In the genomic region with DNA sequence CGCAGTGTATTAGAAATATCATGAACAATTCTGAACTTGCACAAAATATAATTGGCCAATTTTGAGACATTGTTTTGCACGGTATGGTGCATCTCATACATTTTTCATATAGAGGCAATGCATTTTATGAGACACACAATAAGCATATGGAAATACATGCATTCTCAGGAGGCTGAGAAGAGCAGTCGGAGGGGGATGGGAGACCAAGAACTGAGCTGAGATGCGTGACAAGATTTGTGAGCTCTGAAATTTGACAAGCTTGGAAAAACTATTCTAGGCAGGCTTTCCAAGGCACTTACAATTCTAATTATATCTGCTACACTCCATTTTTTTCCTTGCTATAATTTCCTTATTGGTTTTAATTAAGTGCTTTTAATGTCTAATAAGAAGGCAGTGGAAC, we compare ENCODE assay signal across 28 cellular contexts.
"Had no signal": no experiment of that assay in that cellular context is flagged by ENCODE, and none has a peak within 500 bp of the region (broad histone marks: within the 10 kb centered on the region; RNA-seq: fewer than 3 reads in every experiment).

No MANE protein-coding gene starts in this region.

- H3K4me3 ChIP-seq: adrenal gland, body of pancreas, coronary artery, dorsolateral prefrontal cortex, esophagus squamous epithelium, gastroesophageal sphincter, heart right ventricle had no signal

- H3K9me3 ChIP-seq: adrenal gland, body of pancreas, esophagus squamous epithelium, gastroesophageal sphincter had no signal

- ATAC-seq: activated CD4-positive, alpha-beta T cell treated with anti-CD3 and anti-CD28 coated beads for 36 hours; activated CD8-positive, alpha-beta memory T cell treated with anti-CD3 and anti-CD28 coated beads, Interleukin-2, amount 10 ng/mL, durations not matched to agents 7 days and 5 days; activated CD8-positive, alpha-beta T cell treated with anti-CD3 and anti-CD28 coated beads, Interleukin-2, amount 10 ng/mL, durations not matched to agents 7 days and 5 days; activated naive CD8-positive, alpha-beta T cell treated with anti-CD3 and anti-CD28 coated beads, Interleukin-2, amount 50 U/mL, for 24 hours; body of pancreas; gastroesophageal sphincter; heart right ventricle; T-helper 17 cell had no signal

- H3K36me3 ChIP-seq: adrenal gland, esophagus squamous epithelium, gastroesophageal sphincter, heart right ventricle had no signal

- H3K27me3 ChIP-seq: adrenal gland, body of pancreas, dorsolateral prefrontal cortex, esophagus squamous epithelium, gastroesophageal sphincter, heart right ventricle had no signal

- H3K27ac ChIP-seq: adrenal gland, body of pancreas, coronary artery, dorsolateral prefrontal cortex, epithelial cell of prostate, esophagus squamous epithelium, gastroesophageal sphincter, heart right ventricle had no signal

- H3K4me1 ChIP-seq: adrenal gland, body of pancreas, esophagus squamous epithelium had no signal

- DNase-seq: activated CD4-positive, alpha-beta memory T cell treated with anti-CD3 and anti-CD28 coated beads for 36 hours; activated CD4-positive, alpha-beta T cell treated with anti-CD3 and anti-CD28 coated beads for 36 hours; activated CD4-positive, alpha-beta T cell treated with anti-CD3 and anti-CD28 coated beads, Interleukin-2, amount 10 ng/mL, durations not matched to agents 24 days and 14 days; activated CD4-positive, CD25-positive, alpha-beta regulatory T cell; activated CD4-positive, CD25-positive, alpha-beta regulatory T cell treated with anti-CD3 and anti-CD28 coated beads, Interleukin-2, amount 50 U/mL, for 72 hours; activated CD8-positive, alpha-beta memory T cell treated with anti-CD3 and anti-CD28 coated beads, Interleukin-2, amount 10 ng/mL, durations not matched to agents 7 days and 5 days; activated CD8-positive, alpha-beta memory T cell treated with anti-CD3 and anti-CD28 coated beads, Interleukin-2, amount 50 U/mL, for 4 hours; activated CD8-positive, alpha-beta T cell treated with anti-CD3 and anti-CD28 coated beads, Interleukin-2, amount 10 ng/mL, durations not matched to agents 7 days and 5 days; activated effector memory CD4-positive, alpha-beta T cell treated with anti-CD3 and anti-CD28 coated beads, Interleukin-2, amount 50 U/mL, for 16 hours; activated naive CD4-positive, alpha-beta T cell treated with anti-CD3 and anti-CD28 coated beads for 36 hours; activated naive CD8-positive, alpha-beta T cell treated with anti-CD3 and anti-CD28 coated beads for 36 hours; activated naive CD8-positive, alpha-beta T cell treated with anti-CD3 and anti-CD28 coated beads, Interleukin-2, amount 50 U/mL, for 24 hours; activated T-cell treated with anti-CD3 and anti-CD28 coated beads, Interleukin-2, amount 50 U/mL, for 1 hour; activated T-cell treated with anti-CD3 and anti-CD28 coated beads, Interleukin-2, amount 50 U/mL, for 48 hours; adrenal gland; aorta; body of pancreas; central memory CD4-positive, alpha-beta T cell; effector memory CD4-positive, alpha-beta T cell; esophagus squamous epithelium; heart right ventricle; T-helper 1 cell; T-helper 17 cell; T1000 had no signal
